ENCODE assay signal across 8 cellular contexts in genomic region chr5:135829681-135830383, GRCh38. TPM values are rescaled to one million over a fixed set of nuclear protein-coding genes. Genes with fewer than 3 reads are reported as not detected.
DNase-seq lines count a peak whose midpoint lies in the region; ATAC-seq and TF ChIP-seq lines count a peak whose summit lies in the region.

No MANE protein-coding gene starts in this region.

- H3K27me3 ChIP-seq in dorsolateral prefrontal cortex (peaks cover 0 to 24% (median 0%) of the 10 kb centered on the region in 45 donors), upper lobe of left lung (peaks cover 0 to 10% (median 3%) of the 10 kb centered on the region in 4 donors)

- H3K4me3 ChIP-seq in dorsolateral prefrontal cortex (no peak overlapping the region), upper lobe of left lung (no peak overlapping the region)

- 26 to 29% methylated on average over 11 to 19 of the region's 19 CpGs for WGBS in upper lobe of left lung, 2 donors

- H3K36me3 ChIP-seq in upper lobe of left lung, result no peaks in the 10 kb centered on the region

- no peaks in the 10 kb centered on the region for H3K9me3 ChIP-seq in upper lobe of left lung

- TF ChIP-seq CTCF in dorsolateral prefrontal cortex (IDR thresholded peaks at IDR 0.05 in 54 of 56, conservative IDR thresholded peaks at IDR 0.05 in 2 of 56; ENCODE audit: low read depth in 1 of 56, partially characterized antibody in 56 of 56) (peak; percentile 63 to 95 (median 84)), upper lobe of left lung (IDR thresholded peaks at IDR 0.05) (peak; percentile 20 to 68 (median 46))

- no peak for TF ChIP-seq EP300 in upper lobe of left lung (IDR thresholded peaks at IDR 0.05)

- ATAC-seq in SK-N-SH treated with all-trans-retinoic acid at 6 μM for 48 hours (peak; percentile 79), upper lobe of left lung (ENCODE audit: low FRiP score in 2 of 2) (peak in 1 of 2 donors; percentile 49), GM21528 (IDR thresholded peaks at IDR 0.05; ENCODE audit: low FRiP score, unreplicated experiment) (no peak)

- peaks cover 5 to 9% (median 7%) of the 10 kb centered on the region in 4 donors for H3K4me1 ChIP-seq in upper lobe of left lung

- no peak overlapping the region for H3K27ac ChIP-seq in dorsolateral prefrontal cortex
- no peak overlapping the region for H3K27ac ChIP-seq in upper lobe of left lung

- intact Hi-C loops in dorsolateral prefrontal cortex (cut with DNase I), result loop anchor here (1.0 to 5.0 kb wide), 5 partner anchors 57 to 368 kb away; no protein-coding TSS in a partner anchor

- DNase-seq in stimulated activated CD4-positive, alpha-beta T cell treated with anti-CD3 and anti-CD28 coated beads, Interleukin-15, amount 100 ng/mL, for 24 hours, result peak; percentile 60
- no peak for DNase-seq in stimulated activated CD4-positive, alpha-beta T cell treated with anti-CD3 and anti-CD28 coated beads, Interleukin-12 subunit alpha, Interleukin-12 subunit beta, amount 100 ng/mL, for 4 hours
- DNase-seq in MV-4-11 (lab: John Stamatoyannopoulos, UW) (peak; percentile 47), dorsolateral prefrontal cortex (peak in 9 of 10 donors; percentile 74 to 88 (median 83)), lung microvascular endothelial cell (ENCODE audit: low read depth in 2 of 2) (peak; percentile 51 to 54), upper lobe of left lung (peak; percentile 56 to 90)

- no peak for TF ChIP-seq POLR2A in upper lobe of left lung (IDR thresholded peaks at IDR 0.05)

TF ChIP-seq in SK-N-SH treated with all-trans-retinoic acid at 6 μM for 48 hours, 23 proteins besides CTCF, POLR2A, EP300 and RAD21:
- TF ChIP-seq, protein P1, sequence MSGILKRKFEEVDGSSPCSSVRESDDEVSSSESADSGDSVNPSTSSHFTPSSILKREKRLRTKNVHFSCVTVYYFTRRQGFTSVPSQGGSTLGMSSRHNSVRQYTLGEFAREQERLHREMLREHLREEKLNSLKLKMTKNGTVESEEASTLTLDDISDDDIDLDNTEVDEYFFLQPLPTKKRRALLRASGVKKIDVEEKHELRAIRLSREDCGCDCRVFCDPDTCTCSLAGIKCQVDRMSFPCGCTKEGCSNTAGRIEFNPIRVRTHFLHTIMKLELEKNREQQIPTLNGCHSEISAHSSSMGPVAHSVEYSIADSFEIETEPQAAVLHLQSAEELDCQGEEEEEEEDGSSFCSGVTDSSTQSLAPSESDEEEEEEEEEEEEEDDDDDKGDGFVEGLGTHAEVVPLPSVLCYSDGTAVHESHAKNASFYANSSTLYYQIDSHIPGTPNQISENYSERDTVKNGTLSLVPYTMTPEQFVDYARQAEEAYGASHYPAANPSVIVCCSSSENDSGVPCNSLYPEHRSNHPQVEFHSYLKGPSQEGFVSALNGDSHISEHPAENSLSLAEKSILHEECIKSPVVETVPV (CRISPR knock-in tag; IDR thresholded peaks at IDR 0.05), result no peak
- TF ChIP-seq RARB (CRISPR knock-in tag; IDR thresholded peaks at IDR 0.05) (no peak), ZFP30 (CRISPR knock-in tag; IDR thresholded peaks at IDR 0.05) (no peak), ZFP3 (CRISPR knock-in tag; IDR thresholded peaks at IDR 0.05) (no peak), GLIS3 (CRISPR knock-in tag; IDR thresholded peaks at IDR 0.05) (no peak), ZC3H10 (CRISPR knock-in tag; IDR thresholded peaks at IDR 0.05) (no peak), OSR1 (CRISPR knock-in tag; IDR thresholded peaks at IDR 0.05) (no peak), CSDC2 (CRISPR knock-in tag; IDR thresholded peaks at IDR 0.05) (no peak), BACH2 (CRISPR knock-in tag; IDR thresholded peaks at IDR 0.05; ENCODE audit: borderline replicate concordance) (no peak), ZNF8 (CRISPR knock-in tag; IDR thresholded peaks at IDR 0.05) (no peak)
- TF ChIP-seq, protein P2, sequence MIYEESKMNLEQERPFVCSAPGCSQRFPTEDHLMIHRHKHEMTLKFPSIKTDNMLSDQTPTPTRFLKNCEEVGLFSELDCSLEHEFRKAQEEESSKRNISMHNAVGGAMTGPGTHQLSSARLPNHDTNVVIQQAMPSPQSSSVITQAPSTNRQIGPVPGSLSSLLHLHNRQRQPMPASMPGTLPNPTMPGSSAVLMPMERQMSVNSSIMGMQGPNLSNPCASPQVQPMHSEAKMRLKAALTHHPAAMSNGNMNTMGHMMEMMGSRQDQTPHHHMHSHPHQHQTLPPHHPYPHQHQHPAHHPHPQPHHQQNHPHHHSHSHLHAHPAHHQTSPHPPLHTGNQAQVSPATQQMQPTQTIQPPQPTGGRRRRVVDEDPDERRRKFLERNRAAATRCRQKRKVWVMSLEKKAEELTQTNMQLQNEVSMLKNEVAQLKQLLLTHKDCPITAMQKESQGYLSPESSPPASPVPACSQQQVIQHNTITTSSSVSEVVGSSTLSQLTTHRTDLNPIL (CRISPR knock-in tag; IDR thresholded peaks at IDR 0.05; ENCODE audit: low read depth), result no peak

RNA-seq across cellular contexts. Expression of gene SLC25A48, which starts 4.6 kb away (rescaled TPM):
- total RNA-seq in dorsolateral prefrontal cortex (10 to 100 TPM in 115 of 120 experiments, 1 to 10 TPM in 5; 5.7 to 93.2 (median 24.3) TPM), lung microvascular endothelial cell (not detected in 2 replicates), upper lobe of left lung (not detected)
